1 cellular context compared by ENCODE assay signal in genomic region chr17:45149669-45150603, GRCh38.
TF ChIP-seq lines count a peak whose summit lies in the region.

No MANE protein-coding gene starts in this region.

TF ChIP-seq in HepG2, 621 proteins besides CTCF, POLR2A, EP300 and RAD21 (continued from another document and continues in another):
- no peak for TF ChIP-seq E2F1 (CRISPR knock-in tag; IDR thresholded peaks at IDR 0.05)
- TF ChIP-seq MEIS1 (CRISPR knock-in tag; IDR thresholded peaks at IDR 0.05; ENCODE audit: borderline replicate concordance): 0 out of 2 replicates have a peak, but pooled peaks have one; percentile 24
- no peak for TF ChIP-seq POGZ (CRISPR knock-in tag; IDR thresholded peaks at IDR 0.05)
- TF ChIP-seq TRIM24 (CRISPR knock-in tag; IDR thresholded peaks at IDR 0.05): 0 out of 2 replicates have a peak, but pooled peaks have one; percentile 19
- no peak for TF ChIP-seq ZNF282 (IDR thresholded peaks at IDR 0.05; ENCODE audit: partially characterized antibody)
- TF ChIP-seq ZBED4 (CRISPR knock-in tag; IDR thresholded peaks at IDR 0.05; ENCODE audit: borderline replicate concordance): no peak
- TF ChIP-seq XRCC5 (optimal IDR thresholded peaks at IDR 0.05; ENCODE audit: low read length): no peak
- no peak for TF ChIP-seq ZNF7 (CRISPR knock-in tag; IDR thresholded peaks at IDR 0.05)
- peak; percentile 49; the same call in 1 of the 2 replicates for TF ChIP-seq RBFOX2 (IDR thresholded peaks at IDR 0.05; ENCODE audit: low read depth, low read length)
- no peak for TF ChIP-seq ZFP41 (CRISPR knock-in tag; IDR thresholded peaks at IDR 0.05; ENCODE audit: borderline replicate concordance)
- peak; percentile 59 for TF ChIP-seq SAP130 (CRISPR knock-in tag; IDR thresholded peaks at IDR 0.05; ENCODE audit: low read depth)
- no peak for TF ChIP-seq MTA1 (CRISPR knock-in tag; IDR thresholded peaks at IDR 0.05; ENCODE audit: borderline replicate concordance)
- TF ChIP-seq ZXDC (CRISPR knock-in tag; IDR thresholded peaks at IDR 0.05): no peak
- TF ChIP-seq ZNF605 (CRISPR knock-in tag; IDR thresholded peaks at IDR 0.05): peak; percentile 95
- no peak for TF ChIP-seq NONO (IDR thresholded peaks at IDR 0.05)
- TF ChIP-seq NONO (CRISPR knock-in tag; conservative IDR thresholded peaks at IDR 0.05): no peak; the same call in 1 of the 2 replicates
- TF ChIP-seq ZFX (CRISPR knock-in tag; IDR thresholded peaks at IDR 0.05; ENCODE audit: low read depth): peak; percentile 10; the same call in 1 of the 2 replicates
- no peak for TF ChIP-seq ETS1 (CRISPR knock-in tag; IDR thresholded peaks at IDR 0.05)
- TF ChIP-seq KDM5B (CRISPR knock-in tag; IDR thresholded peaks at IDR 0.05; ENCODE audit: borderline replicate concordance): peak; percentile 32; the same call in 1 of the 2 replicates
- TF ChIP-seq ZEB1 (IDR thresholded peaks at IDR 0.05; ENCODE audit: insufficient replicate concordance, low read depth): no peak
- no peak for TF ChIP-seq RARG (CRISPR knock-in tag; IDR thresholded peaks at IDR 0.05; ENCODE audit: low read depth)
- TF ChIP-seq THAP9 (CRISPR knock-in tag; IDR thresholded peaks at IDR 0.05; ENCODE audit: borderline replicate concordance): peak; percentile 40; the same call in 1 of the 2 replicates
- no peak for TF ChIP-seq CREB3 (CRISPR knock-in tag; IDR thresholded peaks at IDR 0.05)
- 0 out of 2 replicates have a peak, but pooled peaks have one; percentile 21 for TF ChIP-seq SALL2 (CRISPR knock-in tag; IDR thresholded peaks at IDR 0.05)
- TF ChIP-seq GRHL1 (CRISPR knock-in tag; conservative IDR thresholded peaks at IDR 0.05): no peak
- TF ChIP-seq ZNF598 (CRISPR knock-in tag; IDR thresholded peaks at IDR 0.05; ENCODE audit: borderline replicate concordance): peak; percentile 91
- no peak for TF ChIP-seq ZNF207 (IDR thresholded peaks at IDR 0.05; ENCODE audit: borderline replicate concordance)
- no peak for TF ChIP-seq ATRX (CRISPR knock-in tag; IDR thresholded peaks at IDR 0.05; ENCODE audit: borderline replicate concordance)
- TF ChIP-seq SMAD1 (CRISPR knock-in tag; IDR thresholded peaks at IDR 0.05; ENCODE audit: borderline replicate concordance, low read depth): no peak
- no peak for TF ChIP-seq ELF3 (CRISPR knock-in tag; IDR thresholded peaks at IDR 0.05)
- TF ChIP-seq SNAPC2 (CRISPR knock-in tag; IDR thresholded peaks at IDR 0.05): no peak
- TF ChIP-seq SMYD3 (CRISPR knock-in tag; IDR thresholded peaks at IDR 0.05): no peak
- TF ChIP-seq ZNF564 (CRISPR knock-in tag; IDR thresholded peaks at IDR 0.05): peak; percentile 47; the same call in 1 of the 2 replicates
- TF ChIP-seq ATF3 (CRISPR knock-in tag; IDR thresholded peaks at IDR 0.05): no peak
- no peak for TF ChIP-seq NR3C1 (CRISPR knock-in tag; IDR thresholded peaks at IDR 0.05)
- TF ChIP-seq ZNF577 (CRISPR knock-in tag; IDR thresholded peaks at IDR 0.05; ENCODE audit: borderline replicate concordance, low read depth): no peak
- TF ChIP-seq ZNF446 (CRISPR knock-in tag; IDR thresholded peaks at IDR 0.05): 0 out of 2 replicates have a peak, but pooled peaks have one; percentile 21
- TF ChIP-seq ZNF709 (CRISPR knock-in tag; IDR thresholded peaks at IDR 0.05): no peak
- TF ChIP-seq REPIN1 (CRISPR knock-in tag; IDR thresholded peaks at IDR 0.05; ENCODE audit: borderline replicate concordance, low read depth): peak; percentile 36; the same call in 1 of the 2 replicates
- no peak; the same call in 1 of the 2 replicates for TF ChIP-seq ZNF780A (CRISPR knock-in tag; IDR thresholded peaks at IDR 0.05)
- TF ChIP-seq MIER2 (CRISPR knock-in tag; IDR thresholded peaks at IDR 0.05): no peak
- TF ChIP-seq KDM1A (CRISPR knock-in tag; IDR thresholded peaks at IDR 0.05): no peak
- no peak for TF ChIP-seq SOX5 (CRISPR knock-in tag; IDR thresholded peaks at IDR 0.05; ENCODE audit: borderline replicate concordance)
- TF ChIP-seq JUND (CRISPR knock-in tag; IDR thresholded peaks at IDR 0.05): 0 out of 2 replicates have a peak, but pooled peaks have one; percentile 8
- TF ChIP-seq ZNF792 (CRISPR knock-in tag; IDR thresholded peaks at IDR 0.05): no peak
- TF ChIP-seq ZNF20 (CRISPR knock-in tag; IDR thresholded peaks at IDR 0.05): no peak
- peak; percentile 25; the same call in 1 of the 2 replicates for TF ChIP-seq NFYB (CRISPR knock-in tag; IDR thresholded peaks at IDR 0.05)
- no peak for TF ChIP-seq ZKSCAN5 (CRISPR knock-in tag; IDR thresholded peaks at IDR 0.05)
- no peak for TF ChIP-seq ZNF841 (CRISPR knock-in tag; IDR thresholded peaks at IDR 0.05; ENCODE audit: borderline replicate concordance)
- TF ChIP-seq ZNF710 (CRISPR knock-in tag; IDR thresholded peaks at IDR 0.05; ENCODE audit: borderline replicate concordance): no peak
- no peak for TF ChIP-seq ZNF160 (CRISPR knock-in tag; IDR thresholded peaks at IDR 0.05)
- no peak for TF ChIP-seq ZBTB3 (CRISPR knock-in tag; IDR thresholded peaks at IDR 0.05; ENCODE audit: borderline replicate concordance, low read depth)
- no peak for TF ChIP-seq GATAD2A (CRISPR knock-in tag; IDR thresholded peaks at IDR 0.05)
- TF ChIP-seq ZMYM2 (CRISPR knock-in tag; IDR thresholded peaks at IDR 0.05): no peak; the same call in 1 of the 2 replicates
- no peak for TF ChIP-seq MAFG (CRISPR knock-in tag; IDR thresholded peaks at IDR 0.05)
- TF ChIP-seq SNRNP70 (IDR thresholded peaks at IDR 0.05; ENCODE audit: low read depth, low read length): no peak
